ENCODE assay signal across 11 cellular contexts in the genomic region with DNA sequence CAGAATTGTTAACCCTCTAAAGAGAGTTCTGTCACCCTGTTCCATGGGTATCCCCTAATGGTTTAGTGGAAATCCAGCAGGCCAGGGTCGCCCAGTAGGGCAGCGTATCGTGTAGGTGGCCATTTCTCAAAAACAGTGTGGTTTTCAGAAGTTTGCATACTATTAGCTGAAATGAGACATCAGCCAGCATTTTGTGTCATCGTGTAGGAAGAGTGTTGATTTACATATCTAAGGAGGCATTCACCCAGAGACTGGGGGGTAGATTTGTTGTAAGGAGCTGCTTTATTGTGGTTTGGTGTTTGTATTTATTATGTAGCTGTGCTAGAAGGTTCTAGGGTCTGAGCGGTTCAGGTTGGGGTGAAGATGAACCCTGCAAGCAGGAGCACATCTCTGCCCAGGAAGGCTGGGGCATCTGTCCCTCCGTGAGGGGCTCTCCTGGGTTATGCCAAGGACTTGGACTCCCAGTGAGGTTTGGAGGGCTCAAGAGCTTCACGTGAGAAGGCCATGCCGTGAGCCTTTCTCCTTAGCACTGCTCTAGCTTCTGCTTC.
DNase-seq lines count a peak whose midpoint lies in the region; ATAC-seq, FAIRE-seq and TF ChIP-seq lines count a peak whose summit lies in the region.
"Had no signal": no experiment of that assay in that cellular context is flagged by ENCODE, and none has a peak within 500 bp of the region (broad histone marks: within the 10 kb centered on the region; RNA-seq: fewer than 3 reads in every experiment).

No MANE protein-coding gene starts in this region.

- peaks cover 55% of the 10 kb centered on the region for H3K36me3 Mint-ChIP-seq in nephron progenitor cell (ENCODE audit: low read depth)

- H3K27ac ChIP-seq in iPS-20b (ENCODE audit: low read length) = peak overlapping the region; percentile 11
- no peak overlapping the region for H3K27ac ChIP-seq in small intestine (ENCODE audit: low read depth in 1 of 2, low read length in 1 of 2)
- H3K27ac ChIP-seq: GM23248, neutrophil had no signal

- peaks cover 4% of the 10 kb centered on the region for H3K9me3 Mint-ChIP-seq in nephron progenitor cell
- H3K9me3 Mint-ChIP-seq: activated naive CD8-positive, alpha-beta T cell treated with anti-CD3 and anti-CD28 coated beads, Interleukin-2, amount 10 ng/mL, durations not matched to agents 7 days and 5 days had no signal

- no peak overlapping the region for H3K27ac Mint-ChIP-seq in nephron progenitor cell
- H3K27ac Mint-ChIP-seq: activated naive CD8-positive, alpha-beta T cell treated with anti-CD3 and anti-CD28 coated beads, Interleukin-2, amount 10 ng/mL, durations not matched to agents 7 days and 5 days had no signal

- DNase-seq in hypothalamus (lab: John Stamatoyannopoulos, UW) (no peak), nephron progenitor cell (no peak), small intestine (no peak)
- DNase-seq: activated naive CD8-positive, alpha-beta T cell treated with anti-CD3 and anti-CD28 coated beads, Interleukin-2, amount 10 ng/mL, durations not matched to agents 7 days and 5 days; GM23248; NCI-H748 treated with DMSO at 0.1 percent for 48 hours had no signal

- H3K9me3 ChIP-seq in iPS-20b (ENCODE audit: insufficient read depth, low read depth, low read length) = no peaks in the 10 kb centered on the region
- H3K9me3 ChIP-seq in small intestine (ENCODE audit: control insufficient read depth, low read depth) = no peaks in the 10 kb centered on the region
- H3K9me3 ChIP-seq: neutrophil had no signal

- H3K27me3 ChIP-seq in iPS-20b (ENCODE audit: insufficient read depth, low read length) (no peaks in the 10 kb centered on the region), small intestine (ENCODE audit: control insufficient read depth in 2 of 2, insufficient read depth in 2 of 2, low read length in 2 of 2) (no peaks in the 10 kb centered on the region)
- H3K27me3 ChIP-seq: neutrophil had no signal

- no peak for FAIRE-seq in small intestine (lab: Jason Lieb, UNC)

- H3K4me1 ChIP-seq in iPS-20b (ENCODE audit: insufficient read depth, low read length) (peaks cover 30% of the 10 kb centered on the region), small intestine (ENCODE audit: control insufficient read depth in 2 of 2, insufficient read depth in 1 of 2, low read depth in 1 of 2, low read length in 1 of 2) (no peaks in the 10 kb centered on the region)

- 78 to 94% (median 82%) methylated on average over 8 of the region's 8 CpGs for WGBS in small intestine, 3 donors

- H3K36me3 ChIP-seq in iPS-20b (ENCODE audit: insufficient read depth, low read depth, low read length) = peaks cover under 1% of the 10 kb centered on the region; the same call in 1 of the 2 replicates
- peaks cover 9 to 14% of the 10 kb centered on the region in 2 donors for H3K36me3 ChIP-seq in small intestine (ENCODE audit: control insufficient read depth in 2 of 2, insufficient read depth in 2 of 2, low read length in 2 of 2)

- ATAC-seq in GM18519 (IDR thresholded peaks at IDR 0.05; ENCODE audit: low FRiP score, unreplicated experiment) (peak; percentile 72), GM21367 (IDR thresholded peaks at IDR 0.05; ENCODE audit: unreplicated experiment) (peak; percentile 85), HG03196 (IDR thresholded peaks at IDR 0.05; ENCODE audit: unreplicated experiment) (peak; percentile 46)

- H3K4me3 ChIP-seq in iPS-20b (ENCODE audit: low read length) = peak overlapping the region; percentile 1; the same call in 1 of the 2 replicates
- no peak overlapping the region for H3K4me3 ChIP-seq in small intestine (ENCODE audit: low read depth in 1 of 2, low read length in 2 of 2)
- H3K4me3 ChIP-seq: GM23248 had no signal

- H3K4me3 Mint-ChIP-seq in nephron progenitor cell = no peak overlapping the region
- H3K4me3 Mint-ChIP-seq: activated naive CD8-positive, alpha-beta T cell treated with anti-CD3 and anti-CD28 coated beads, Interleukin-2, amount 10 ng/mL, durations not matched to agents 7 days and 5 days had no signal

- no peak for TF ChIP-seq CTCF in nephron progenitor cell (IDR thresholded peaks at IDR 0.05)

- peaks cover 52% of the 10 kb centered on the region for H3K4me1 Mint-ChIP-seq in nephron progenitor cell

- 0 out of 2 replicates have a peak overlapping the region, but pooled peaks have one; percentile 39 for H3K9ac ChIP-seq in iPS-20b (ENCODE audit: low read depth, low read length)
- H3K9ac ChIP-seq: GM23248 had no signal

- H3K27me3 Mint-ChIP-seq in nephron progenitor cell (ENCODE audit: low read depth, poor library complexity) = peaks cover 9% of the 10 kb centered on the region
- H3K27me3 Mint-ChIP-seq: activated naive CD8-positive, alpha-beta T cell treated with anti-CD3 and anti-CD28 coated beads, Interleukin-2, amount 10 ng/mL, durations not matched to agents 7 days and 5 days had no signal
